In the genomic region with DNA sequence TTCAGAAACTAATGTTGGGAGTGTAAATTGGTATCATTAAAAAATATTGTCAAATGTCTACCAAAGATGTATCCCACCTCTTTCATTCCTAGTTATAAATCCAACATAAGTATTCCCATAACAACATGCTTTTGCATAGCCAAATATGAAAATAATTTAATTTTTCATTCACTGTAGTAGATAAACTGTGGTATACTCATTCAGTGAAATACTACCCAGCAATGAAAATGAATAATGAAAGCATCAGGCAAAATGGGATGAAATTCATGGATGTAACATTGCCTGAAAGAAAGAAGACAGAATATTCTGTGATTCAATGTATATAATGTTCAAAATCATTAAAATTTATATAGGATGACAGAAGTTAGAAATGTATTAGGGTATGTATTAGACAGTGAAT, we compare ENCODE assay signal across 3 cellular contexts.
"Had no signal": no experiment of that assay in that cellular context is flagged by ENCODE, and none has a peak within 500 bp of the region (broad histone marks: within the 10 kb centered on the region; RNA-seq: fewer than 3 reads in every experiment).

No MANE protein-coding gene starts in this region.

- H3K4me3 ChIP-seq: GM12878 had no signal

- ATAC-seq: GM12878 had no signal

- DNase-seq: GDM1, GF-D8 had no signal
